Comparison of ENCODE assay signal across 10 cellular contexts in the genomic region with DNA sequence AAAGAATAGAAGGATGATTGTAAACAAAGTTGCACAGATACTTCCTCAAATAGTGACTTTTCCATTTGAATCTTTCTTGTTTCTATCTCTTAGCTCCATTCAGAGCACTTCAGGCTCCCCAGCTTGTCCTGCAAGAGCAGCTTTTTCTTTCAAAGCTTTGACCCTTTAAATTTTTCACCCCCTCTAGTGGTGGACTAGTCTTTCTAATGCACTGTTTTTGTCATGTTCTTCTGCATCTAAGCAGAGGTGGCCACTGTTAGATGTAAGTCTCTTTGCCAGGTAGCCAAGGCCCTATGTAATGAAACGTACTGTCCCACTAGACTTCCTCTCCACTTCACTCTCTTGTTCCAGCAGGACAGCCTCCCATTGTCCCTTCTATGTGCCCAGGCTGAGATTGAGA.
A peak's percentile ranks its signal among the peaks of the same experiment; 100 is the strongest.
DNase-seq lines count a peak whose midpoint lies in the region; ATAC-seq and TF ChIP-seq lines count a peak whose summit lies in the region.
"Had no signal": no experiment of that assay in that cellular context is flagged by ENCODE, and none has a peak within 500 bp of the region (broad histone marks: within the 10 kb centered on the region; RNA-seq: fewer than 3 reads in every experiment).

No MANE protein-coding gene starts in this region.

- peak; percentile 20; the same call in 1 of the 2 replicates for TF ChIP-seq RAD21 in SK-N-SH (IDR thresholded peaks at IDR 0.05; ENCODE audit: low read length)

- no peaks in the 10 kb centered on the region for H3K4me1 ChIP-seq in SK-N-SH (ENCODE audit: control insufficient read depth in 1 of 2, insufficient read depth in 2 of 2, low read depth in 1 of 2, low read length in 1 of 2)

- H3K4me1 Mint-ChIP-seq in glutamatergic neuron (ENCODE audit: low read depth, unreplicated experiment), result no peaks in the 10 kb centered on the region
- H3K4me1 Mint-ChIP-seq: activated CD4-positive, alpha-beta memory T cell treated with anti-CD3 and anti-CD28 coated beads, Interleukin-2, amount 10 ng/mL, durations not matched to agents 7 days and 5 days had no signal

- no peaks in the 10 kb centered on the region for H3K9me3 ChIP-seq in SK-N-SH

- no peaks in the 10 kb centered on the region for H3K9me2 ChIP-seq in SK-N-SH

- DNase-seq in AG08396 (ENCODE audit: low spot score), result peak; percentile 40
- peak; percentile 32 for DNase-seq in SK-N-SH
- DNase-seq in glutamatergic neuron, result no peak
- DNase-seq in T-helper 9 cell, result no peak
- DNase-seq in activated naive CD4-positive, alpha-beta T cell treated with anti-CD3 and anti-CD28 coated beads, Interleukin-2, amount 50 U/mL, for 16 hours, result no peak
- DNase-seq: activated CD4-positive, alpha-beta memory T cell treated with anti-CD3 and anti-CD28 coated beads, Interleukin-2, amount 10 ng/mL, durations not matched to agents 7 days and 5 days had no signal

- H3K27me3 Mint-ChIP-seq in glutamatergic neuron (ENCODE audit: unreplicated experiment), result peaks cover 3% of the 10 kb centered on the region
- H3K27me3 Mint-ChIP-seq: activated CD4-positive, alpha-beta memory T cell treated with anti-CD3 and anti-CD28 coated beads, Interleukin-2, amount 10 ng/mL, durations not matched to agents 7 days and 5 days had no signal

- no peak overlapping the region for H2AFZ ChIP-seq in SK-N-SH (ENCODE audit: low read depth)

- H3K9me3 Mint-ChIP-seq in glutamatergic neuron (ENCODE audit: unreplicated experiment), result peaks cover 4% of the 10 kb centered on the region
- H3K9me3 Mint-ChIP-seq: activated CD4-positive, alpha-beta memory T cell treated with anti-CD3 and anti-CD28 coated beads, Interleukin-2, amount 10 ng/mL, durations not matched to agents 7 days and 5 days had no signal

- H3K36me3 ChIP-seq in SK-N-SH (replicated peaks in 1 of 2; ENCODE audit: control insufficient read depth in 1 of 2, insufficient read depth in 2 of 2, low read length in 1 of 2), result no peaks in the 10 kb centered on the region

- CTCF ChIA-PET in SK-N-SH (lab: Yijun Ruan, JAX), result interaction anchor here (0.6 to 3.1 kb wide), 8 partner anchors 8 to 695 kb away, joined by 3 to 23 read pairs (median 4); a partner anchor contains a TSS

- H3K27ac Mint-ChIP-seq in glutamatergic neuron (ENCODE audit: unreplicated experiment), result no peak overlapping the region
- H3K27ac Mint-ChIP-seq: activated CD4-positive, alpha-beta memory T cell treated with anti-CD3 and anti-CD28 coated beads, Interleukin-2, amount 10 ng/mL, durations not matched to agents 7 days and 5 days had no signal

- no peak overlapping the region for H3K9ac ChIP-seq in SK-N-SH

- TF ChIP-seq EP300 in SK-N-SH (IDR thresholded peaks at IDR 0.05; ENCODE audit: borderline replicate concordance in 1 of 2, low read depth in 1 of 2, low read length in 1 of 2), result no peak

- POLR2A ChIA-PET in SK-N-SH (lab: Yijun Ruan, JAX), result no interaction called here

- WGBS in SK-N-SH (ENCODE audit: low lambda C conversion rate), result 0% methylated on average over 1 of the region's 1 CpG

- no peaks in the 10 kb centered on the region for H3K27me3 ChIP-seq in SK-N-SH (ENCODE audit: insufficient read depth)

- H3K36me3 Mint-ChIP-seq in glutamatergic neuron (ENCODE audit: unreplicated experiment), result peaks cover 7% of the 10 kb centered on the region

- H3F3A ChIP-seq in SK-N-SH (replicated peaks; ENCODE audit: insufficient read depth), result no peaks in the 10 kb centered on the region

- TF ChIP-seq CTCF in GM12874 (IDR thresholded peaks at IDR 0.05; ENCODE audit: insufficient read depth, low read depth, low read length) (peak; percentile 28; the same call in 1 of the 2 replicates), SK-N-SH (IDR thresholded peaks at IDR 0.05) (peak; percentile 52), glutamatergic neuron (IDR thresholded peaks at IDR 0.05; ENCODE audit: partially characterized antibody, unreplicated experiment) (peak; percentile 36)

- no peaks in the 10 kb centered on the region for H4K20me1 ChIP-seq in SK-N-SH (ENCODE audit: insufficient read depth)

- H3K4me2 ChIP-seq in SK-N-SH, result no peak overlapping the region

- H3K4me3 ChIP-seq in SK-N-SH (ENCODE audit: low read depth in 2 of 2, low read length in 1 of 2), result no peak overlapping the region

- H3K27ac ChIP-seq in SK-N-SH (ENCODE audit: low read depth in 2 of 2, low read length in 1 of 2), result no peak overlapping the region

- H3K4me3 Mint-ChIP-seq in glutamatergic neuron (ENCODE audit: unreplicated experiment), result no peak overlapping the region
- H3K4me3 Mint-ChIP-seq: activated CD4-positive, alpha-beta memory T cell treated with anti-CD3 and anti-CD28 coated beads, Interleukin-2, amount 10 ng/mL, durations not matched to agents 7 days and 5 days; naive thymus-derived CD8-positive, alpha-beta T cell had no signal

- ATAC-seq in GM18907 (IDR thresholded peaks at IDR 0.05; ENCODE audit: unreplicated experiment), result no peak
- ATAC-seq in GM18858 (IDR thresholded peaks at IDR 0.05; ENCODE audit: unreplicated experiment), result no peak
- ATAC-seq: naive thymus-derived CD8-positive, alpha-beta T cell had no signal

- H3K79me2 ChIP-seq in SK-N-SH (ENCODE audit: insufficient read depth), result no peaks in the 10 kb centered on the region

TF ChIP-seq in SK-N-SH, 30 proteins besides CTCF, POLR2A, EP300 and RAD21 (continues in another document):
- TF ChIP-seq CHD2 (IDR thresholded peaks at IDR 0.05; ENCODE audit: low read length, partially characterized antibody) (no peak), RXRA (IDR thresholded peaks at IDR 0.05; ENCODE audit: borderline replicate concordance, low read depth) (no peak), GATA2 (CRISPR knock-in tag; IDR thresholded peaks at IDR 0.05) (no peak), FOXJ3 (CRISPR knock-in tag; IDR thresholded peaks at IDR 0.05) (no peak), YY1 (IDR thresholded peaks at IDR 0.05; ENCODE audit: low read depth) (no peak), GABPA (IDR thresholded peaks at IDR 0.05; ENCODE audit: low read depth) (no peak), JUND (IDR thresholded peaks at IDR 0.05) (no peak), RFX5 (IDR thresholded peaks at IDR 0.05; ENCODE audit: low read length) (no peak), SMC3 (IDR thresholded peaks at IDR 0.05; ENCODE audit: low read depth, low read length) (no peak), NFIC (IDR thresholded peaks at IDR 0.05; ENCODE audit: borderline replicate concordance) (no peak), ELF1 (IDR thresholded peaks at IDR 0.05) (no peak), TCF12 (IDR thresholded peaks at IDR 0.05) (no peak)
- TF ChIP-seq, protein P1, sequence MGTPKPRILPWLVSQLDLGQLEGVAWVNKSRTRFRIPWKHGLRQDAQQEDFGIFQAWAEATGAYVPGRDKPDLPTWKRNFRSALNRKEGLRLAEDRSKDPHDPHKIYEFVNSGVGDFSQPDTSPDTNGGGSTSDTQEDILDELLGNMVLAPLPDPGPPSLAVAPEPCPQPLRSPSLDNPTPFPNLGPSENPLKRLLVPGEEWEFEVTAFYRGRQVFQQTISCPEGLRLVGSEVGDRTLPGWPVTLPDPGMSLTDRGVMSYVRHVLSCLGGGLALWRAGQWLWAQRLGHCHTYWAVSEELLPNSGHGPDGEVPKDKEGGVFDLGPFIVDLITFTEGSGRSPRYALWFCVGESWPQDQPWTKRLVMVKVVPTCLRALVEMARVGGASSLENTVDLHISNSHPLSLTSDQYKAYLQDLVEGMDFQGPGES (IDR thresholded peaks at IDR 0.05; ENCODE audit: low read depth, low read length), result no peak
- TF ChIP-seq, protein P2, sequence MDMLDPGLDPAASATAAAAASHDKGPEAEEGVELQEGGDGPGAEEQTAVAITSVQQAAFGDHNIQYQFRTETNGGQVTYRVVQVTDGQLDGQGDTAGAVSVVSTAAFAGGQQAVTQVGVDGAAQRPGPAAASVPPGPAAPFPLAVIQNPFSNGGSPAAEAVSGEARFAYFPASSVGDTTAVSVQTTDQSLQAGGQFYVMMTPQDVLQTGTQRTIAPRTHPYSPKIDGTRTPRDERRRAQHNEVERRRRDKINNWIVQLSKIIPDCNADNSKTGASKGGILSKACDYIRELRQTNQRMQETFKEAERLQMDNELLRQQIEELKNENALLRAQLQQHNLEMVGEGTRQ (IDR thresholded peaks at IDR 0.05; ENCODE audit: borderline replicate concordance, low read depth, low read length), result no peak
- TF ChIP-seq, protein P3, sequence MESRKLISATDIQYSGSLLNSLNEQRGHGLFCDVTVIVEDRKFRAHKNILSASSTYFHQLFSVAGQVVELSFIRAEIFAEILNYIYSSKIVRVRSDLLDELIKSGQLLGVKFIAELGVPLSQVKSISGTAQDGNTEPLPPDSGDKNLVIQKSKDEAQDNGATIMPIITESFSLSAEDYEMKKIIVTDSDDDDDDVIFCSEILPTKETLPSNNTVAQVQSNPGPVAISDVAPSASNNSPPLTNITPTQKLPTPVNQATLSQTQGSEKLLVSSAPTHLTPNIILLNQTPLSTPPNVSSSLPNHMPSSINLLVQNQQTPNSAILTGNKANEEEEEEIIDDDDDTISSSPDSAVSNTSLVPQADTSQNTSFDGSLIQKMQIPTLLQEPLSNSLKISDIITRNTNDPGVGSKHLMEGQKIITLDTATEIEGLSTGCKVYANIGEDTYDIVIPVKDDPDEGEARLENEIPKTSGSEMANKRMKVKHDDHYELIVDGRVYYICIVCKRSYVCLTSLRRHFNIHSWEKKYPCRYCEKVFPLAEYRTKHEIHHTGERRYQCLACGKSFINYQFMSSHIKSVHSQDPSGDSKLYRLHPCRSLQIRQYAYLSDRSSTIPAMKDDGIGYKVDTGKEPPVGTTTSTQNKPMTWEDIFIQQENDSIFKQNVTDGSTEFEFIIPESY (IDR thresholded peaks at IDR 0.05; ENCODE audit: borderline replicate concordance, low read depth), result no peak

Comparison
In these comparisons a context has a peak if more than half of its experiments do, and no peak if none do; other contexts are left out.
1. DNase-seq: peak in AG08396 (single experiment) and SK-N-SH (single experiment); none in glutamatergic neuron (single experiment), T-helper 9 cell (single experiment) and activated naive CD4-positive, alpha-beta T cell treated with anti-CD3 and anti-CD28 coated beads, Interleukin-2, amount 50 U/mL, for 16 hours (single experiment).
2. Peak in every context shown above with its lines, with median percentiles within 50 percentile points of each other: CTCF ChIP-seq.